ENCODE assay signal across 12 cellular contexts in genomic region chr2:161990741-161991140, GRCh38.
DNase-seq lines count a peak whose midpoint lies in the region; ATAC-seq and TF ChIP-seq lines count a peak whose summit lies in the region.
"Had no signal": no experiment of that assay in that cellular context is flagged by ENCODE, and none has a peak within 500 bp of the region (broad histone marks: within the 10 kb centered on the region; RNA-seq: fewer than 3 reads in every experiment).

No MANE protein-coding gene starts in this region.

- no peaks in the 10 kb centered on the region for H3K9me2 ChIP-seq in OCI-LY7 (ENCODE audit: insufficient read depth, low read length)

- DNase-seq in GM03348 (ENCODE audit: low spot score) (peak; percentile 85), NB4 (ENCODE audit: low read depth) (peak; percentile 55), cardiac fibroblast (ENCODE audit: low read depth in 2 of 2) (peak; percentile 90 to 95), non-pigmented ciliary epithelial cell (ENCODE audit: low read depth) (peak; percentile 91), BE2C (no peak), thyroid gland (no peak), OCI-LY7 (ENCODE audit: low spot score) (no peak)
- no peak for DNase-seq in stimulated activated naive CD8-positive, alpha-beta T cell treated with anti-CD3 and anti-CD28 coated beads, Interleukin-15, Interleukin-2, amounts not matched to agents 100 U/mL and 50 U/mL, for 24 hours
- DNase-seq: activated T-cell treated with anti-CD3 and anti-CD28 coated beads for 4 hours; SHP77 treated with DMSO at 0.1 percent for 48 hours; stimulated activated CD4-positive, alpha-beta T cell treated with anti-CD3 and anti-CD28 coated beads, Interleukin-15, amount 100 ng/mL, for 24 hours had no signal

- ATAC-seq in stimulated activated naive CD8-positive, alpha-beta T cell treated with anti-CD3 and anti-CD28 coated beads, Interleukin-15, Interleukin-2, amounts not matched to agents 100 U/mL and 50 U/mL, for 24 hours: no peak

- H3K27me3 ChIP-seq in BE2C (no peaks in the 10 kb centered on the region), thyroid gland (no peaks in the 10 kb centered on the region)
- H3K27me3 ChIP-seq: suprapubic skin had no signal

- H3K4me3 ChIP-seq in NB4 (ENCODE audit: low read depth, low read length) (no peak overlapping the region), cardiac fibroblast (replicated peaks in 1 of 2; ENCODE audit: low read depth in 2 of 2, low read length in 2 of 2) (no peak overlapping the region), BE2C (ENCODE audit: low read depth, low read length) (no peak overlapping the region), thyroid gland (replicated peaks in 1 of 3) (no peak overlapping the region), OCI-LY7 (ENCODE audit: low read depth, low read length, poor library complexity, severe bottlenecking) (no peak overlapping the region)
- H3K4me3 ChIP-seq: suprapubic skin had no signal

- H3K4me1 ChIP-seq in BE2C: no peaks in the 10 kb centered on the region
- H3K4me1 ChIP-seq in thyroid gland: no peaks in the 10 kb centered on the region
- no peaks in the 10 kb centered on the region for H3K4me1 ChIP-seq in OCI-LY7 (ENCODE audit: insufficient read depth, low read length, poor library complexity, severe bottlenecking)
- H3K4me1 ChIP-seq: suprapubic skin had no signal

- intact Hi-C loops in thyroid gland (cut with DNase I): no loop called here
- intact Hi-C loops in OCI-LY7 (cut with micrococcal nuclease; ENCODE audit: unreplicated experiment): no loop called here

- BruUV-seq in OCI-LY7 (replicated peaks; lab: Mats Ljungman, UMichigan): no TSS peak

- 92 to 94% methylated on average over 1 of the region's 1 CpG for WGBS in thyroid gland, 2 donors

- TF ChIP-seq CTCF in NB4 (IDR thresholded peaks at IDR 0.05; ENCODE audit: low read depth, low read length) (no peak), cardiac fibroblast (IDR thresholded peaks at IDR 0.05; ENCODE audit: low read depth, low read length) (no peak), BE2C (IDR thresholded peaks at IDR 0.05; ENCODE audit: low read depth, low read length) (no peak), thyroid gland (IDR thresholded peaks at IDR 0.05) (no peak), OCI-LY7 (conservative IDR thresholded peaks at IDR 0.05; ENCODE audit: low read length) (no peak)

- H3K9me3 ChIP-seq in BE2C: no peaks in the 10 kb centered on the region
- no peaks in the 10 kb centered on the region for H3K9me3 ChIP-seq in thyroid gland
- H3K9me3 ChIP-seq in OCI-LY7 (ENCODE audit: low read length): no peaks in the 10 kb centered on the region
- H3K9me3 ChIP-seq: suprapubic skin had no signal

- no peak overlapping the region for H3K4me2 ChIP-seq in OCI-LY7 (ENCODE audit: low read length)

- POLR2A ChIA-PET in OCI-LY7 (lab: Charles Lee): interaction anchor here (0.6 to 1.7 kb wide), 2 partner anchors 9 to 239 kb away, joined by 5 read pairs; no protein-coding TSS in a partner anchor

- H3K79me2 ChIP-seq in OCI-LY7 (ENCODE audit: insufficient read depth, low read depth, low read length): no peaks in the 10 kb centered on the region

- H4K20me1 ChIP-seq in OCI-LY7 (ENCODE audit: insufficient read depth, low read length): no peaks in the 10 kb centered on the region

- H3K36me3 ChIP-seq in BE2C: no peaks in the 10 kb centered on the region
- H3K36me3 ChIP-seq in thyroid gland: no peaks in the 10 kb centered on the region
- H3K36me3 ChIP-seq in OCI-LY7 (ENCODE audit: insufficient read depth, low read length): no peaks in the 10 kb centered on the region
- H3K36me3 ChIP-seq: suprapubic skin had no signal

- CTCF ChIA-PET in OCI-LY7 (lab: Charles Lee; ENCODE audit: unreplicated experiment): no interaction called here

- no peak overlapping the region for H3K27ac ChIP-seq in thyroid gland
- no peak overlapping the region for H3K27ac ChIP-seq in OCI-LY7 (ENCODE audit: low read depth, low read length, poor library complexity, severe bottlenecking)
- H3K27ac ChIP-seq: suprapubic skin had no signal

- no peak overlapping the region for H2AFZ ChIP-seq in OCI-LY7 (ENCODE audit: low read length)

- TF ChIP-seq POLR2A in NB4 (IDR thresholded peaks at IDR 0.05; ENCODE audit: extremely low read depth, insufficient read length) (no peak), thyroid gland (IDR thresholded peaks at IDR 0.05) (no peak)

Comparison
In these comparisons a context has a peak if more than half of its experiments do, and no peak if none do; other contexts are left out.
1. DNase-seq: peak in GM03348 (single experiment), NB4 (single experiment), cardiac fibroblast (2 of 2) and non-pigmented ciliary epithelial cell (single experiment); none in BE2C (single experiment), thyroid gland (0 of 2), OCI-LY7 (single experiment) and stimulated activated naive CD8-positive, alpha-beta T cell treated with anti-CD3 and anti-CD28 coated beads, Interleukin-15, Interleukin-2, amounts not matched to agents 100 U/mL and 50 U/mL, for 24 hours (single experiment).